8 cellular contexts compared by ENCODE assay signal in the genomic region with DNA sequence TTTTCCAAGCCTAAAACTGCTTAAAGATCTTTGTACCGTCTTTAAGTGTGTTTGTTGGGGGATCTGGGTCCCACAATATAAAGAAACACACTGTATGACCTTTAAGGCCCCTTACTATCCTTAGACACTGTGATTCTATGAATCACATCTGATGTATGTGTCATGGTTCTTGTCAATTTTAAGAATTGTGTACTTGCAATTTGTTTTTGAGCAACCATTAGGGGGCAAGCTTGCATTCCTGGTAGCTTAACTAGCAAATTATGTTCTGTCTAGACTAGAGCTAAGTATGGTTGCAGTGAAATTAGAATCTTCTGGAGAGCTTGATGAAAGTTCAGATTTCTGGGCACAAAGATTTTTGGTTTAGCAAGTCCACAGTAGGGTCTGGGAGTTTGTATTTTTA.
DNase-seq lines count a peak whose midpoint lies in the region; ATAC-seq, FAIRE-seq and TF ChIP-seq lines count a peak whose summit lies in the region.

No MANE protein-coding gene starts in this region.

- no peaks in the 10 kb centered on the region for H3K9me2 ChIP-seq in Loucy (replicated peaks; ENCODE audit: low read depth, low read length)

- no peak for DNase-seq in DND-41
- no peak for DNase-seq in WERI-Rb-1
- peak; percentile 71 for DNase-seq in keratinocyte (ENCODE audit: low read depth, low spot score)
- no peak for DNase-seq in HK-2 (ENCODE audit: unreplicated experiment)
- no peak for DNase-seq in activated CD4-positive, alpha-beta memory T cell treated with anti-CD3 and anti-CD28 coated beads for 36 hours

- no peak overlapping the region for H3K9ac ChIP-seq in DND-41 (ENCODE audit: low read depth, low read length)
- H3K9ac ChIP-seq in Loucy (ENCODE audit: low read depth, low read length, poor library complexity, severe bottlenecking) = no peak overlapping the region
- H3K9ac ChIP-seq in keratinocyte (ENCODE audit: control insufficient read depth, extremely low read depth, insufficient read depth, low read length) = no peak overlapping the region

- no peaks in the 10 kb centered on the region for H3K36me3 ChIP-seq in DND-41 (ENCODE audit: insufficient read depth, low read length)
- no peaks in the 10 kb centered on the region for H3K36me3 ChIP-seq in Loucy (ENCODE audit: insufficient read depth, low read length)
- H3K36me3 ChIP-seq in WERI-Rb-1 = no peaks in the 10 kb centered on the region
- H3K36me3 ChIP-seq in keratinocyte (ENCODE audit: control insufficient read depth in 2 of 2, extremely low read depth in 1 of 2, insufficient read depth in 2 of 2, low read length in 2 of 2) = no peaks in the 10 kb centered on the region

- POLR2A ChIA-PET in activated CD4-positive, alpha-beta memory T cell treated with anti-CD3 and anti-CD28 coated beads for 36 hours (lab: Charles Lee) = no interaction called here

- peaks cover 2% of the 10 kb centered on the region for H3K9me3 Mint-ChIP-seq in activated CD4-positive, alpha-beta memory T cell treated with anti-CD3 and anti-CD28 coated beads for 36 hours

- FAIRE-seq in keratinocyte (lab: Jason Lieb, UNC) = peak; percentile 81

- TF ChIP-seq CTCF in DND-41 (IDR thresholded peaks at IDR 0.05; ENCODE audit: borderline replicate concordance, extremely low read depth, low read length, poor library complexity, severe bottlenecking) = peak; percentile 44
- TF ChIP-seq CTCF in Loucy (conservative IDR thresholded peaks at IDR 0.05; ENCODE audit: low read length) = peak; percentile 74
- TF ChIP-seq CTCF in WERI-Rb-1 (IDR thresholded peaks at IDR 0.05; ENCODE audit: low read depth, low read length) = peak; percentile 37; the same call in 1 of the 2 replicates
- peak in 2 of 3 experiments; percentile 45 to 72 for TF ChIP-seq CTCF in keratinocyte (optimal IDR thresholded peaks at IDR 0.05 in 1 of 3, IDR thresholded peaks at IDR 0.05 in 1 of 3, conservative IDR thresholded peaks at IDR 0.05 in 1 of 3; ENCODE audit: extremely low read depth in 1 of 3, insufficient read depth in 2 of 3, low read length in 3 of 3)

- H3K4me3 ChIP-seq in DND-41 (ENCODE audit: low read depth in 1 of 2, low read length in 2 of 2) = no peak overlapping the region
- H3K4me3 ChIP-seq in Loucy (ENCODE audit: low read length, poor library complexity, severe bottlenecking) = no peak overlapping the region
- no peak overlapping the region for H3K4me3 ChIP-seq in WERI-Rb-1 (ENCODE audit: low read depth, low read length)
- H3K4me3 ChIP-seq in keratinocyte (ENCODE audit: control insufficient read depth in 2 of 3, extremely low read depth in 1 of 3, insufficient read depth in 2 of 3, low read depth in 1 of 3, low read length in 3 of 3) = no peak overlapping the region

- H3K27me3 Mint-ChIP-seq in activated CD4-positive, alpha-beta memory T cell treated with anti-CD3 and anti-CD28 coated beads for 36 hours = no peaks in the 10 kb centered on the region

- H3K4me1 Mint-ChIP-seq in activated CD4-positive, alpha-beta memory T cell treated with anti-CD3 and anti-CD28 coated beads for 36 hours (ENCODE audit: low read depth) = no peaks in the 10 kb centered on the region

- no peaks in the 10 kb centered on the region for H3K9me3 ChIP-seq in DND-41 (ENCODE audit: insufficient read depth, low read length, severe bottlenecking)
- H3K9me3 ChIP-seq in Loucy (ENCODE audit: insufficient read depth, low read depth, low read length) = no peaks in the 10 kb centered on the region
- no peaks in the 10 kb centered on the region for H3K9me3 ChIP-seq in WERI-Rb-1 (ENCODE audit: severe bottlenecking)
- H3K9me3 ChIP-seq in keratinocyte (ENCODE audit: control insufficient read depth, low read depth, low read length) = no peaks in the 10 kb centered on the region

- H3K4me2 ChIP-seq in DND-41 (ENCODE audit: insufficient read depth, low read length) (no peak overlapping the region), Loucy (ENCODE audit: low read depth, low read length, poor library complexity, severe bottlenecking) (no peak overlapping the region), keratinocyte (ENCODE audit: control insufficient read depth, extremely low read depth, insufficient read depth, low read depth, low read length) (no peak overlapping the region)

- intact Hi-C loops in activated CD4-positive, alpha-beta memory T cell treated with anti-CD3 and anti-CD28 coated beads for 36 hours (cut with micrococcal nuclease) = loop anchor here (2.0 to 10.0 kb wide), 2 partner anchors 57 to 149 kb away; no protein-coding TSS in a partner anchor

- H2AFZ ChIP-seq in DND-41 (ENCODE audit: low read depth, low read length) = no peak overlapping the region
- H2AFZ ChIP-seq in Loucy (ENCODE audit: low read length) = no peak overlapping the region
- H2AFZ ChIP-seq in keratinocyte (ENCODE audit: control insufficient read depth, low read length) = no peak overlapping the region

- H3K4me1 ChIP-seq in DND-41 (ENCODE audit: insufficient read depth, low read length) (no peaks in the 10 kb centered on the region), Loucy (ENCODE audit: insufficient read depth, low read length, poor library complexity, severe bottlenecking) (no peaks in the 10 kb centered on the region), keratinocyte (ENCODE audit: control insufficient read depth, extremely low read depth, insufficient read depth, low read length) (peaks cover 14% of the 10 kb centered on the region)

- H3K4me3 Mint-ChIP-seq in activated CD4-positive, alpha-beta memory T cell treated with anti-CD3 and anti-CD28 coated beads for 36 hours = no peak overlapping the region

- no peak overlapping the region for H3K27ac Mint-ChIP-seq in activated CD4-positive, alpha-beta memory T cell treated with anti-CD3 and anti-CD28 coated beads for 36 hours

- CTCF ChIA-PET in activated CD4-positive, alpha-beta memory T cell treated with anti-CD3 and anti-CD28 coated beads for 36 hours (lab: Charles Lee) = no interaction called here

- H3F3A ChIP-seq in Loucy (ENCODE audit: low read depth) = no peaks in the 10 kb centered on the region

- ATAC-seq in DND-41 (ENCODE audit: insufficient read depth, low read depth) (no peak; the same call in 2 of the 3 replicates), GM19455 (IDR thresholded peaks at IDR 0.05; ENCODE audit: unreplicated experiment) (peak; percentile 55), HG02623 (IDR thresholded peaks at IDR 0.05; ENCODE audit: unreplicated experiment) (no peak)

- no peaks in the 10 kb centered on the region for H3K9me1 ChIP-seq in keratinocyte (ENCODE audit: control insufficient read depth, extremely low read depth, insufficient read depth, low read length)

- no peaks in the 10 kb centered on the region for H3K36me3 Mint-ChIP-seq in activated CD4-positive, alpha-beta memory T cell treated with anti-CD3 and anti-CD28 coated beads for 36 hours

- H4K20me1 ChIP-seq in DND-41 (ENCODE audit: insufficient read depth, low read length) (no peaks in the 10 kb centered on the region), Loucy (ENCODE audit: insufficient read depth, low read length, poor library complexity, severe bottlenecking) (no peaks in the 10 kb centered on the region), keratinocyte (ENCODE audit: control insufficient read depth, extremely low read depth, insufficient read depth, low read length) (no peaks in the 10 kb centered on the region)

- dilution Hi-C loops in keratinocyte (cut with MboI; ENCODE audit: extremely low pct_ligation_motif_present, low sequenced_read_pairs) = loop anchor here (25.0 kb wide), 1 partner anchor 343 kb away; no protein-coding TSS in a partner anchor

- H3K79me2 ChIP-seq in DND-41 (ENCODE audit: insufficient read depth, low read length) = no peaks in the 10 kb centered on the region
- no peaks in the 10 kb centered on the region for H3K79me2 ChIP-seq in Loucy (ENCODE audit: insufficient read depth, low read length)
- no peaks in the 10 kb centered on the region for H3K79me2 ChIP-seq in keratinocyte (ENCODE audit: control insufficient read depth, insufficient read depth, low read length)

- H3K27ac ChIP-seq in DND-41 (ENCODE audit: low read length) (no peak overlapping the region), WERI-Rb-1 (no peak overlapping the region), keratinocyte (ENCODE audit: control insufficient read depth, insufficient read depth, low read length) (no peak overlapping the region)

- H3K27me3 ChIP-seq in DND-41 (ENCODE audit: insufficient read depth, low read length, poor library complexity) (no peaks in the 10 kb centered on the region), Loucy (ENCODE audit: insufficient read depth, low read length, poor library complexity, severe bottlenecking) (no peaks in the 10 kb centered on the region), WERI-Rb-1 (ENCODE audit: insufficient read depth, low read depth, severe bottlenecking) (no peaks in the 10 kb centered on the region), keratinocyte (ENCODE audit: control insufficient read depth, extremely low read depth, insufficient read depth, low read length) (no peaks in the 10 kb centered on the region)
